ENCODE assay signal across 25 cellular contexts in the genomic region with DNA sequence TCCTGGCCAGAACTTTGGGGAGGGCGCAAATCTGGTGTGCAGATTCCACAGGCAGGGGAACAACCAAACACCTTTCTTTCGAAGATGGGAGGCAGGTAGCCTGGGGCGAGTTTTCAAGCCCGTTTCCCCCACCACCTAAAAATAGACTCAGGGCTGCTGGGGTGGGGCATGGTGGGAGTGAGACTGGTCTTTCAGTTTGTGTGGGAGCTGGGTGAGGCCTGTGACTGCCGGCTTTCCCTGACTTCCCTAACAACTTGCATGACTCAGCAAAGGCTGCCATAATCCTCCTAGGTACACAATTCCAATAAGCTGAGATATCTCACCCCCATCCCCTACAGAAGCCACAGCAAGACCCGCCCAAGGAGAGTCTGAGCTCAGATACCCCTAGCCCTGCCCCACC. TPM values are rescaled to one million over a fixed set of nuclear protein-coding genes. Genes with fewer than 3 reads are reported as not detected.
DNase-seq lines count a peak whose midpoint lies in the region; ATAC-seq, FAIRE-seq and TF ChIP-seq lines count a peak whose summit lies in the region.
"Had no signal": no experiment of that assay in that cellular context is flagged by ENCODE, and none has a peak within 500 bp of the region (broad histone marks: within the 10 kb centered on the region; RNA-seq: fewer than 3 reads in every experiment).

No MANE protein-coding gene starts in this region.

- H3K4me1 ChIP-seq in GM23338 (ENCODE audit: insufficient read depth) (no peaks in the 10 kb centered on the region), PC-3 (ENCODE audit: insufficient read depth, low read length) (0 out of 2 replicates have a peak, but pooled peaks cover 2% of the 10 kb centered on the region)
- H3K4me1 ChIP-seq: BE2C, Peyer's patch had no signal

- no peaks in the 10 kb centered on the region for H3K27me3 Mint-ChIP-seq in GM23338 (ENCODE audit: insufficient read depth, low read depth, poor library complexity)

- H3F3A ChIP-seq in GM23338 (replicated peaks; ENCODE audit: low read depth) (no peaks in the 10 kb centered on the region), PC-3 (ENCODE audit: low read length, unreplicated experiment) (no peaks in the 10 kb centered on the region)

- no peak for FAIRE-seq in bronchial epithelial cell (lab: Jason Lieb, UNC)
- FAIRE-seq: GM19239, HTR-8/SVneo had no signal

- POLR2A ChIA-PET in PC-3 (lab: Charles Lee; ENCODE audit: unreplicated experiment) = no interaction called here

- H3K9me3 Mint-ChIP-seq in GM23338 = peaks cover 29% of the 10 kb centered on the region

- H3K4me3 ChIP-seq in GM23338 = no peak overlapping the region
- no peak overlapping the region for H3K4me3 ChIP-seq in PC-3 (ENCODE audit: low read length)
- H3K4me3 ChIP-seq in bronchial epithelial cell (ENCODE audit: low read depth, low read length) = no peak overlapping the region
- H3K4me3 ChIP-seq: Peyer's patch, SK-N-MC had no signal

- H4K20me1 ChIP-seq in GM23338 (replicated peaks; ENCODE audit: insufficient read depth) (no peaks in the 10 kb centered on the region), PC-3 (ENCODE audit: low read length) (no peaks in the 10 kb centered on the region)

- CTCF ChIA-PET in PC-3 (lab: Charles Lee) = interaction anchor here (0.9 kb wide), 1 partner anchor 22 kb away, joined by 5 read pairs; no protein-coding TSS in a partner anchor

- no peaks in the 10 kb centered on the region for H3K36me3 ChIP-seq in GM23338 (ENCODE audit: insufficient read depth)
- H3K36me3 ChIP-seq in PC-3 (ENCODE audit: low read depth, low read length) = no peaks in the 10 kb centered on the region
- H3K36me3 ChIP-seq in bronchial epithelial cell (ENCODE audit: control insufficient read depth, insufficient read depth, low read length) = no peaks in the 10 kb centered on the region
- H3K36me3 ChIP-seq: BE2C, Peyer's patch had no signal

- H3K4me2 ChIP-seq in GM23338 (no peak overlapping the region), PC-3 (ENCODE audit: low read length) (no peak overlapping the region)

- H3K9me2 ChIP-seq in GM23338 (ENCODE audit: insufficient read depth) = peaks cover 17% of the 10 kb centered on the region; the same call in 1 of the 2 replicates
- no peaks in the 10 kb centered on the region for H3K9me2 ChIP-seq in PC-3 (replicated peaks; ENCODE audit: low read length)

- H3K27ac ChIP-seq in GM23338 (ENCODE audit: low read depth) (no peak overlapping the region), PC-3 (ENCODE audit: low read length) (no peak overlapping the region)
- H3K27ac ChIP-seq: Peyer's patch, SK-N-MC had no signal

- DNase-seq in GM23338 (ENCODE audit: low spot score) (no peak), HT1080 (ENCODE audit: low read depth) (peak; percentile 51), PC-3 (peak; percentile 25), bronchial epithelial cell (ENCODE audit: low read depth) (peak; percentile 5)
- DNase-seq in activated CD4-positive, alpha-beta T cell treated with anti-CD3 and anti-CD28 coated beads for 4 hours = no peak
- DNase-seq: BE2C, DMS153, DND-41, Karpas-422, MV-4-11, NCI-H1105 treated with DMSO at 0.1 percent for 48 hours, NCI-H2029, NCI-H446 treated with DMSO at 0.1 percent for 48 hours, NCI-H526, Peyer's patch, SIG-M5 had no signal

- H3K36me3 Mint-ChIP-seq in GM23338 (ENCODE audit: low read depth) = peaks cover 7% of the 10 kb centered on the region
- H3K36me3 Mint-ChIP-seq: CD14-positive monocyte had no signal

- H3K4me3 Mint-ChIP-seq in GM23338 = no peak overlapping the region
- H3K4me3 Mint-ChIP-seq: CD14-positive monocyte had no signal

- no peaks in the 10 kb centered on the region for H3K9me3 ChIP-seq in PC-3 (ENCODE audit: low read length)
- H3K9me3 ChIP-seq: BE2C, Peyer's patch had no signal

- intact Hi-C loops in PC-3 (cut with micrococcal nuclease) = no loop called here

- H3K27me3 ChIP-seq in GM23338 (ENCODE audit: insufficient read depth) = no peaks in the 10 kb centered on the region
- no peaks in the 10 kb centered on the region for H3K27me3 ChIP-seq in PC-3 (ENCODE audit: low read length)
- no peaks in the 10 kb centered on the region for H3K27me3 ChIP-seq in bronchial epithelial cell (ENCODE audit: control insufficient read depth, insufficient read depth, low read length)
- H3K27me3 ChIP-seq: BE2C, Peyer's patch had no signal

- H2AFZ ChIP-seq in GM23338 (no peak overlapping the region), PC-3 (ENCODE audit: low read length) (peak overlapping the region; percentile 15; the same call in 1 of the 2 replicates)

- H3K79me2 ChIP-seq in GM23338 (replicated peaks; ENCODE audit: insufficient read depth) (no peaks in the 10 kb centered on the region), PC-3 (ENCODE audit: low read length) (no peaks in the 10 kb centered on the region)

- TF ChIP-seq CTCF in GM23338 (conservative IDR thresholded peaks at IDR 0.05; ENCODE audit: low read depth in 2 of 2) (no peak), PC-3 (conservative IDR thresholded peaks at IDR 0.05; ENCODE audit: low read depth, low read length) (no peak), bronchial epithelial cell (IDR thresholded peaks at IDR 0.05; ENCODE audit: insufficient read depth, low read length, severe bottlenecking) (no peak)

- no peaks in the 10 kb centered on the region for H3K4me1 Mint-ChIP-seq in GM23338
- H3K4me1 Mint-ChIP-seq: CD14-positive monocyte had no signal

- no peak overlapping the region for H3K9ac ChIP-seq in PC-3 (ENCODE audit: low read length)

- H3K27ac Mint-ChIP-seq in GM23338 = peak overlapping the region; percentile 56; the same call in 1 of the 2 replicates
- H3K27ac Mint-ChIP-seq: CD14-positive monocyte had no signal

- BruUV-seq in PC-3 (replicated peaks; lab: Mats Ljungman, UMichigan) = no TSS peak

- ATAC-seq in GM23338 (no peak), PC-3 (no peak), HG03354 (IDR thresholded peaks at IDR 0.05; ENCODE audit: poor library complexity, severe bottlenecking, unreplicated experiment) (no peak), HG02885 (IDR thresholded peaks at IDR 0.05; ENCODE audit: poor library complexity, unreplicated experiment) (no peak)
- ATAC-seq: HCT116 had no signal

TF ChIP-seq in GM23338, 12 proteins besides CTCF, POLR2A, EP300 and RAD21 (continues in another document):
- TF ChIP-seq JUNB (IDR thresholded peaks at IDR 0.05; ENCODE audit: unreplicated experiment) (no peak), NANOG (IDR thresholded peaks at IDR 0.05; ENCODE audit: borderline replicate concordance) (no peak), EZH2 (IDR thresholded peaks at IDR 0.05; ENCODE audit: low read depth, unreplicated experiment) (no peak), ZNF331 (CRISPR knock-in tag; IDR thresholded peaks at IDR 0.05; ENCODE audit: low read depth) (no peak), CREB1 (CRISPR knock-in tag; IDR thresholded peaks at IDR 0.05; ENCODE audit: low read depth) (no peak), STAT1 (IDR thresholded peaks at IDR 0.05; ENCODE audit: unreplicated experiment) (no peak), ZNF114 (CRISPR knock-in tag; IDR thresholded peaks at IDR 0.05) (no peak), EZH2phosphoT487 (IDR thresholded peaks at IDR 0.05; ENCODE audit: unreplicated experiment) (no peak)
- TF ChIP-seq, protein P1, sequence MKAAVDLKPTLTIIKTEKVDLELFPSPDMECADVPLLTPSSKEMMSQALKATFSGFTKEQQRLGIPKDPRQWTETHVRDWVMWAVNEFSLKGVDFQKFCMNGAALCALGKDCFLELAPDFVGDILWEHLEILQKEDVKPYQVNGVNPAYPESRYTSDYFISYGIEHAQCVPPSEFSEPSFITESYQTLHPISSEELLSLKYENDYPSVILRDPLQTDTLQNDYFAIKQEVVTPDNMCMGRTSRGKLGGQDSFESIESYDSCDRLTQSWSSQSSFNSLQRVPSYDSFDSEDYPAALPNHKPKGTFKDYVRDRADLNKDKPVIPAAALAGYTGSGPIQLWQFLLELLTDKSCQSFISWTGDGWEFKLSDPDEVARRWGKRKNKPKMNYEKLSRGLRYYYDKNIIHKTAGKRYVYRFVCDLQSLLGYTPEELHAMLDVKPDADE (IDR thresholded peaks at IDR 0.05) = no peak

RNA-seq across cellular contexts. Expression of a gene that starts 4.3 kb away (rescaled TPM):
- not detected in 2 replicates for total RNA-seq in GM23338 (2014; rRNA removed; shearing (Covaris generic))
- not detected in 2 replicates for polyA plus RNA-seq in GM23338 (2016; fragmentation: Nextera tagmentation; extraction: Ambion mirVana)
- not detected in 2 replicates for total RNA-seq in HT1080 (2014; rRNA removed; shearing (Covaris generic))
- not detected in 2 replicates for polyA plus RNA-seq in HT1080 (2015; cell fraction: cytosol; rRNA removed)
- not detected in 2 replicates for polyA plus RNA-seq in HT1080 (2015; cell fraction: nucleus; rRNA removed)
- total RNA-seq in PC-3 (2014; rRNA removed) = not detected in 2 replicates
- not detected in 2 replicates for total RNA-seq in bronchial epithelial cell
- total RNA-seq: H4; Peyer's patch; T-helper 1 cell treated with Interleukin-12 subunit alpha and Interleukin-12 subunit beta and Interleukin-4 antibody, amounts not matched to agents 30 ng/mL and 1 ng/mL, for 36 hours had no signal
- polyA plus RNA-seq: CD14-positive monocyte had no signal

RNA-seq across cellular contexts. Expression of a gene that starts 18.4 kb away (rescaled TPM):
- total RNA-seq in GM23338 (2014; rRNA removed; shearing (Covaris generic)) = not detected in 2 replicates
- polyA plus RNA-seq in GM23338 (2016; fragmentation: Nextera tagmentation; extraction: Ambion mirVana) = not detected in 2 replicates
- not detected in 2 replicates for total RNA-seq in HT1080 (2014; rRNA removed; shearing (Covaris generic))
- polyA plus RNA-seq in HT1080 (2015; cell fraction: cytosol; rRNA removed) = not detected in 2 replicates
- not detected in 2 replicates for polyA plus RNA-seq in HT1080 (2015; cell fraction: nucleus; rRNA removed)
- total RNA-seq in PC-3 (2014; rRNA removed) (not detected in 2 replicates), bronchial epithelial cell (not detected in 2 replicates)
- total RNA-seq: H4; Peyer's patch; T-helper 1 cell treated with Interleukin-12 subunit alpha and Interleukin-12 subunit beta and Interleukin-4 antibody, amounts not matched to agents 30 ng/mL and 1 ng/mL, for 36 hours had no signal
- polyA plus RNA-seq: CD14-positive monocyte had no signal

RNA-seq across cellular contexts. Expression of a gene that starts 39.6 kb away (rescaled TPM):
- total RNA-seq in GM23338 (2014; rRNA removed; shearing (Covaris generic)) = not detected in 2 replicates
- not detected in 2 replicates for polyA plus RNA-seq in GM23338 (2016; fragmentation: Nextera tagmentation; extraction: Ambion mirVana)
- not detected in 2 replicates for total RNA-seq in HT1080 (2014; rRNA removed; shearing (Covaris generic))
- not detected in 2 replicates for polyA plus RNA-seq in HT1080 (2015; cell fraction: cytosol; rRNA removed)
- not detected in 2 replicates for polyA plus RNA-seq in HT1080 (2015; cell fraction: nucleus; rRNA removed)
- total RNA-seq in PC-3 (2014; rRNA removed) (not detected in 2 replicates), bronchial epithelial cell (not detected in 2 replicates)
- total RNA-seq: H4; Peyer's patch; T-helper 1 cell treated with Interleukin-12 subunit alpha and Interleukin-12 subunit beta and Interleukin-4 antibody, amounts not matched to agents 30 ng/mL and 1 ng/mL, for 36 hours had no signal
- polyA plus RNA-seq: CD14-positive monocyte had no signal

Comparison
In these comparisons a context has a peak if more than half of its experiments do, and no peak if none do; other contexts are left out.
1. DNase-seq: peak in HT1080 (single experiment), PC-3 (single experiment) and bronchial epithelial cell (single experiment); none in GM23338 (single experiment) and activated CD4-positive, alpha-beta T cell treated with anti-CD3 and anti-CD28 coated beads for 4 hours (0 of 2).